Comparison of ENCODE assay signal across 7 cellular contexts in the genomic region with DNA sequence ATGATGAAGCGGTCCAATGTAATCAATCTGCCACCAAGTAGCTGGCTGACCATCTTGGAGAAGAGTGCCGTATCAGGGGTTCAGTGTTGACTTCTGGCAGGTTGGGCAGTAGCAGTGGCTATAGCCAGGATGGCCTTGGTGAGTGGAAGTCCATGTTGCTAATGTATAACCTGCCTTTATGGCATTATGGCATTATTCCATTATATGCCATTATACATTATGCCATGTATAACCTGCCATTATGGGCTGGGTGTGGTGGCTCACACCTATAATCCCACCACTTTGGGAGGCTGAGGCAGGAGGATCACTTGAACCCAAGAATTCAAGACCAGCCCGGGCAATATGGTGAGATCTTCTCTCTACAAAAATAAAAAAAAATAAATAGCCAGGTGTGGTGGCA.
"Had no signal": no experiment of that assay in that cellular context is flagged by ENCODE, and none has a peak within 500 bp of the region (broad histone marks: within the 10 kb centered on the region; RNA-seq: fewer than 3 reads in every experiment).

No MANE protein-coding gene starts in this region.

- H3K36me3 ChIP-seq: HAP-1 had no signal

- H3K9me3 ChIP-seq: HAP-1 had no signal

- H3K4me3 ChIP-seq: GM23248, HAP-1 had no signal

- DNase-seq: GM23248, GOT3, H7, HFFc6 had no signal

- H3K4me3 Mint-ChIP-seq: HFFc6 had no signal

- H3K9ac ChIP-seq: GM23248 had no signal

- ATAC-seq: HCT116 had no signal

- H3K27ac Mint-ChIP-seq: HFFc6 had no signal

- H3K27ac ChIP-seq: GM23248, HL-60 had no signal

- H2AFZ ChIP-seq: GM23248 had no signal
